30 cellular contexts compared by ENCODE assay signal in genomic region chr11:68358416-68358815, GRCh38. TPM values are rescaled to one million over a fixed set of nuclear protein-coding genes. Genes with fewer than 3 reads are reported as not detected.
DNase-seq lines count a peak whose midpoint lies in the region; ATAC-seq and TF ChIP-seq lines count a peak whose summit lies in the region.
"Had no signal": no experiment of that assay in that cellular context is flagged by ENCODE, and none has a peak within 500 bp of the region (broad histone marks: within the 10 kb centered on the region; RNA-seq: fewer than 3 reads in every experiment).

No MANE protein-coding gene starts in this region.

- peak overlapping the region in 3 of 4 donors; percentile 19 to 30 (median 24) for H3K27ac ChIP-seq in body of pancreas
- H3K27ac ChIP-seq: BLaER1, psoas muscle, SK-N-MC had no signal

- H3K4me1 ChIP-seq in body of pancreas, result peaks cover 28% of the 10 kb centered on the region

- H3K27me3 ChIP-seq in body of pancreas, result no peaks in the 10 kb centered on the region
- H3K27me3 ChIP-seq: BLaER1, esophagus squamous epithelium had no signal

- TF ChIP-seq POLR2A in body of pancreas (IDR thresholded peaks at IDR 0.05), result no peak

- no peak overlapping the region for H3K4me3 ChIP-seq in AG10803 (ENCODE audit: low read length)
- no peak overlapping the region for H3K4me3 ChIP-seq in body of pancreas
- H3K4me3 ChIP-seq: BLaER1, esophagus squamous epithelium, K562, mucosa of descending colon, psoas muscle, SK-N-MC had no signal

- DNase-seq in AG10803 (ENCODE audit: low read depth) (peak; percentile 25), body of pancreas (peak in 2 of 4 donors; percentile 50 to 54), kidney tubule cell (ENCODE audit: low spot score) (peak; percentile 75), NCI-H1105 (lab: John Stamatoyannopoulos, UW) (no peak)
- no peak for DNase-seq in activated CD4-positive, CD25-positive, alpha-beta regulatory T cell (lab: John Stamatoyannopoulos, UW)
- DNase-seq: activated CD4-positive, alpha-beta memory T cell treated with anti-CD3 and anti-CD28 coated beads, Interleukin-2, amount 10 ng/mL, durations not matched to agents 7 days and 5 days; activated CD8-positive, alpha-beta memory T cell treated with anti-CD3 and anti-CD28 coated beads, Interleukin-2, amount 50 U/mL, for 48 hours; activated naive CD4-positive, alpha-beta T cell treated with anti-CD3 and anti-CD28 coated beads, Interleukin-2, amount 10 ng/mL, durations not matched to agents 7 days and 5 days; cortex of kidney; DMS 273 treated with DMSO at 0.1 percent for 48 hours; endodermal cell; esophagus squamous epithelium; foreskin melanocyte; natural killer cell; NCI-H1092; NCI-H1694 treated with DMSO at 0.1 percent for 48 hours; NCI-H446 treated with DMSO at 0.1 percent for 48 hours; nucleus accumbens; OCI-M1; psoas muscle; stimulated activated CD4-positive, alpha-beta T cell treated with anti-CD3 and anti-CD28 coated beads, Interleukin-15, amount 100 ng/mL, for 24 hours had no signal

- no peak for TF ChIP-seq EP300 in Ishikawa (IDR thresholded peaks at IDR 0.05; ENCODE audit: borderline replicate concordance)

- 66 to 100% methylated on average over 3 to 6 of the region's 6 CpGs for whole genome bisulfite sequencing in body of pancreas, 2 donors

- TF ChIP-seq RAD21 in Ishikawa (IDR thresholded peaks at IDR 0.05; ENCODE audit: low read depth), result no peak

- intact Hi-C loops in body of pancreas (cut with DNase I), result no loop called here

- ATAC-seq in body of pancreas (peak; percentile 25), esophagus mucosa (no peak), HG03439 (IDR thresholded peaks at IDR 0.05; ENCODE audit: unreplicated experiment) (no peak)
- ATAC-seq: activated T-helper 17 cell treated with anti-CD3 and anti-CD28 coated beads, Interleukin-2, amount 50 U/mL, for 72 hours; K562; mucosa of descending colon; natural killer cell; psoas muscle; stimulated activated memory B cell treated with anti-CD40 and anti-IgM and Interleukin-4, amounts not matched to agents 10 μg/mL and 1 μg/mL and 100 μg/mL, for 72 hours had no signal

- no peaks in the 10 kb centered on the region for H3K9me3 ChIP-seq in body of pancreas
- H3K9me3 ChIP-seq: esophagus squamous epithelium, mucosa of descending colon, psoas muscle had no signal

- no peaks in the 10 kb centered on the region for H3K36me3 ChIP-seq in body of pancreas (replicated peaks in 1 of 2; ENCODE audit: insufficient read depth in 1 of 2, low read depth in 2 of 2)

- TF ChIP-seq CTCF in AG10803 (conservative IDR thresholded peaks at IDR 0.05; ENCODE audit: low read length) (no peak), body of pancreas (IDR thresholded peaks at IDR 0.05) (no peak)

TF ChIP-seq in Ishikawa, 13 proteins besides CTCF, POLR2A, EP300 and RAD21:
- TF ChIP-seq TEAD4 (IDR thresholded peaks at IDR 0.05) (0 out of 2 replicates have a peak, but pooled peaks have one; percentile 17), FOXM1 (IDR thresholded peaks at IDR 0.05; ENCODE audit: borderline replicate concordance, low read depth) (no peak)

RNA-seq across cellular contexts. Expression of gene LRP5, which starts 46.0 kb away (rescaled TPM):
- total RNA-seq in body of pancreas (10 to 100 TPM; 43.3 to 63.6 TPM), esophagus mucosa (15.9 TPM)

Comparison
In these comparisons a context has a peak if more than half of its experiments do, and no peak if none do; other contexts are left out.
1. DNase-seq: peak in AG10803 (single experiment) and kidney tubule cell (single experiment); none in NCI-H1105 (single experiment) and activated CD4-positive, CD25-positive, alpha-beta regulatory T cell (0 of 4).